ENCODE assay signal across 18 cellular contexts in the genomic region with DNA sequence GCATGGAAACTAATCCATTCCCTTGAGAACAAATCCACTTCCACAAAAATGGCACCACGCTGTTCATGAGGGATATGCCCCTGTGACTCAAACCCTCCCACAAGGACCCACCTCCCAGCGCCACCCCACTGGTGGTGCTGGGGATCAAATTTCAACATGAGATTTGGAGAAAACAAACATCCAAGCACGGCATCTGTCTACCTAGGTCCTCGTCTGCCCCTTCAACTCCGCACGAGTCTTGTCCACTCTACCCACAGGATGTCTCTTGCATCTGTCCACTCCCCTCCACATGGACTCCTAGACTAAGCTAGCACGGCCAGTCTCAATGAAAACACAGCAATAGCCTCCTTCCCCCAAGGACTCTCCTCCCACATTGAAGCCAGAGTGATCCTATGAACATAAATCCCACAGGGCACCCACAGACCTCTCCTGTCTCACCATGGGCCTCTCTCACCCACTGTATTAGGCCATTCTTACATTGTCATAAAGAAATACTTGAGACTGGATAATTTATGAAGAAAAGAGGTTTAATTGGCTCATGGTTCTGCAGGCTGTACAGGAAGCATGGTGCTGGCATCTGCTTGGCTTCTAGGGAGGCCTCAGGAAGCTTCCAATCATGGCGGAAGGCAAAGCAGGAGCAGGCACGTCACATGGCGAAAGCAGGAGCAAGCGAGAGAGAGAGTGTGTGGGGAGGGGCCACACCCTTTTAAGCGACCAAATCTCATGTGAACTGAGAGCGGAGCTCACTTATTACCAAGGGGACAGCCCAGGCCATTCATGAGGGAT.
DNase-seq lines count a peak whose midpoint lies in the region; ATAC-seq and TF ChIP-seq lines count a peak whose summit lies in the region.
"Had no signal": no experiment of that assay in that cellular context is flagged by ENCODE, and none has a peak within 500 bp of the region (broad histone marks: within the 10 kb centered on the region; RNA-seq: fewer than 3 reads in every experiment).

No MANE protein-coding gene starts in this region.

- H3K27ac ChIP-seq in HCT116 (ENCODE audit: low read depth, low read length) (no peak overlapping the region), sigmoid colon (no peak overlapping the region)
- H3K27ac ChIP-seq: C4-2B, Peyer's patch had no signal

- DNase-seq in activated T-cell treated with anti-CD3 and anti-CD28 coated beads, Interleukin-2, amount 50 U/mL, for 24 hours = peak; percentile 14
- DNase-seq in activated T-cell treated with anti-CD3 and anti-CD28 coated beads, Interleukin-2, amount 50 U/mL, for 4 hours = no peak
- no peak for DNase-seq in HCT116 (ENCODE audit: low read depth, low spot score)
- no peak for DNase-seq in activated T-helper 1 cell treated with anti-CD3 and anti-CD28 coated beads, Interleukin-12 subunit alpha, Interleukin-12 subunit beta, Interleukin-2, Interleukin-4 antibody, amounts not matched to agents 30 ng/mL and 10 ng/mL and 1 ng/mL, durations not matched to agents 14 hours and 24 hours and 36 hours (ENCODE audit: low spot score)
- peak; percentile 35 for DNase-seq in sigmoid colon
- DNase-seq in HuH-7 (ENCODE audit: low spot score) = no peak
- DNase-seq: Caco-2, DMS53, H7, MV-4-11, NCI-H1436 treated with DMSO at 0.1 percent for 48 hours, NCI-H2081, NCI-H748 treated with DMSO at 0.1 percent for 48 hours, Right ventricle myocardium superior had no signal

- H3K4me1 ChIP-seq in HCT116 (ENCODE audit: control insufficient read depth in 1 of 2, insufficient read depth in 2 of 2, low read length in 2 of 2) (peaks cover 8 to 13% of the 10 kb centered on the region in 2 experiments), sigmoid colon (no peaks in the 10 kb centered on the region)

- WGBS in sigmoid colon, 2 donors = 95 to 97% methylated on average over 13 of the region's 13 CpGs

- H3K4me3 ChIP-seq in HCT116 (replicated peaks in 1 of 2; ENCODE audit: low read depth in 1 of 2, low read length in 2 of 2) = no peak overlapping the region
- H3K4me3 ChIP-seq in sigmoid colon = no peak overlapping the region
- H3K4me3 ChIP-seq: Peyer's patch had no signal

- H3K9me3 Mint-ChIP-seq in activated T-cell treated with anti-CD3 and anti-CD28 coated beads, Interleukin-2, amount 50 U/mL, for 24 hours = peaks cover 9% of the 10 kb centered on the region
- H3K9me3 Mint-ChIP-seq in activated T-cell treated with anti-CD3 and anti-CD28 coated beads, Interleukin-2, amount 50 U/mL, for 4 hours = peaks cover 5% of the 10 kb centered on the region
- peaks cover 18% of the 10 kb centered on the region for H3K9me3 Mint-ChIP-seq in activated T-helper 1 cell treated with anti-CD3 and anti-CD28 coated beads, Interleukin-12 subunit alpha, Interleukin-12 subunit beta, Interleukin-2, Interleukin-4 antibody, amounts not matched to agents 30 ng/mL and 10 ng/mL and 1 ng/mL, durations not matched to agents 14 hours and 24 hours and 36 hours

- H3K9me3 ChIP-seq in HCT116 (ENCODE audit: control insufficient read depth in 1 of 2, insufficient read depth in 1 of 2, low read depth in 1 of 2, low read length in 2 of 2) (no peaks in the 10 kb centered on the region), sigmoid colon (no peaks in the 10 kb centered on the region)
- H3K9me3 ChIP-seq: Peyer's patch had no signal

- TF ChIP-seq CTCF in HCT116 (IDR thresholded peaks at IDR 0.05 in 2 of 3, conservative IDR thresholded peaks at IDR 0.05 in 1 of 3; ENCODE audit: borderline replicate concordance in 1 of 3, insufficient read depth in 1 of 3, low read depth in 2 of 3, low read length in 2 of 3) (no peak), sigmoid colon (IDR thresholded peaks at IDR 0.05) (no peak)

- no peak overlapping the region for H3K27ac Mint-ChIP-seq in activated T-cell treated with anti-CD3 and anti-CD28 coated beads, Interleukin-2, amount 50 U/mL, for 24 hours
- peak overlapping the region; percentile 3 for H3K27ac Mint-ChIP-seq in activated T-helper 1 cell treated with anti-CD3 and anti-CD28 coated beads, Interleukin-12 subunit alpha, Interleukin-12 subunit beta, Interleukin-2, Interleukin-4 antibody, amounts not matched to agents 30 ng/mL and 10 ng/mL and 1 ng/mL, durations not matched to agents 14 hours and 24 hours and 36 hours

- no peaks in the 10 kb centered on the region for H3K9me2 ChIP-seq in HCT116 (ENCODE audit: insufficient read depth)

- H3K4me2 ChIP-seq in HCT116 (ENCODE audit: low read length) = peak overlapping the region; percentile 58

- no peak for TF ChIP-seq RAD21 in HCT116 (IDR thresholded peaks at IDR 0.05; ENCODE audit: low read depth)

- TF ChIP-seq POLR2A in HCT116 (IDR thresholded peaks at IDR 0.05; ENCODE audit: borderline replicate concordance, extremely low read depth, insufficient read depth, insufficient read length) (no peak), sigmoid colon (IDR thresholded peaks at IDR 0.05) (no peak)

- no peaks in the 10 kb centered on the region for H4K20me1 ChIP-seq in HCT116 (ENCODE audit: insufficient read depth)

- H3K4me1 Mint-ChIP-seq in activated T-cell treated with anti-CD3 and anti-CD28 coated beads, Interleukin-2, amount 50 U/mL, for 24 hours (ENCODE audit: low read depth) = peaks cover 22% of the 10 kb centered on the region
- peaks cover 10% of the 10 kb centered on the region for H3K4me1 Mint-ChIP-seq in activated T-cell treated with anti-CD3 and anti-CD28 coated beads, Interleukin-2, amount 50 U/mL, for 4 hours (ENCODE audit: low read depth)
- H3K4me1 Mint-ChIP-seq in activated T-helper 1 cell treated with anti-CD3 and anti-CD28 coated beads, Interleukin-12 subunit alpha, Interleukin-12 subunit beta, Interleukin-2, Interleukin-4 antibody, amounts not matched to agents 30 ng/mL and 10 ng/mL and 1 ng/mL, durations not matched to agents 14 hours and 24 hours and 36 hours (ENCODE audit: low read depth) = peaks cover 30% of the 10 kb centered on the region

- H3K27me3 ChIP-seq in HCT116 (ENCODE audit: insufficient read depth, low read length) = no peaks in the 10 kb centered on the region
- no peaks in the 10 kb centered on the region for H3K27me3 ChIP-seq in sigmoid colon
- H3K27me3 ChIP-seq: Peyer's patch had no signal

- H2AFZ ChIP-seq in HCT116 (ENCODE audit: low read depth, low read length, poor library complexity, severe bottlenecking) = no peak overlapping the region

- H3K4me3 Mint-ChIP-seq in activated T-cell treated with anti-CD3 and anti-CD28 coated beads, Interleukin-2, amount 50 U/mL, for 24 hours = no peak overlapping the region
- no peak overlapping the region for H3K4me3 Mint-ChIP-seq in activated T-cell treated with anti-CD3 and anti-CD28 coated beads, Interleukin-2, amount 50 U/mL, for 4 hours
- no peak overlapping the region for H3K4me3 Mint-ChIP-seq in activated T-helper 1 cell treated with anti-CD3 and anti-CD28 coated beads, Interleukin-12 subunit alpha, Interleukin-12 subunit beta, Interleukin-2, Interleukin-4 antibody, amounts not matched to agents 30 ng/mL and 10 ng/mL and 1 ng/mL, durations not matched to agents 14 hours and 24 hours and 36 hours

- H3K36me3 ChIP-seq in HCT116 (ENCODE audit: control insufficient read depth in 1 of 2, insufficient read depth in 2 of 2, low read length in 2 of 2) = no peaks in the 10 kb centered on the region
- no peaks in the 10 kb centered on the region for H3K36me3 ChIP-seq in sigmoid colon
- H3K36me3 ChIP-seq: Peyer's patch had no signal

- no peaks in the 10 kb centered on the region for H3K79me2 ChIP-seq in HCT116 (ENCODE audit: insufficient read depth, low read length)

- RAD21 ChIA-PET in HCT116 (lab: Charles Lee; ENCODE audit: low non-redundant PET in 1 of 2, low total read pairs in 2 of 2, uncharacterized antibody in 2 of 2, unreplicated experiment in 2 of 2) = no interaction called here

- no peak for TF ChIP-seq EP300 in sigmoid colon (IDR thresholded peaks at IDR 0.05)

- intact Hi-C loops in HCT116 (cut with micrococcal nuclease) = no loop called here
- intact Hi-C loops in activated T-helper 1 cell treated with anti-CD3 and anti-CD28 coated beads, Interleukin-12 subunit alpha, Interleukin-12 subunit beta, Interleukin-2, Interleukin-4 antibody, amounts not matched to agents 30 ng/mL and 10 ng/mL and 1 ng/mL, durations not matched to agents 14 hours and 24 hours and 36 hours (cut with micrococcal nuclease) = loop anchor here (2.0 kb wide), 1 partner anchor 18 kb away; no protein-coding TSS in a partner anchor
- intact Hi-C loops in sigmoid colon (cut with DNase I) = no loop called here

- no peaks in the 10 kb centered on the region for H3K36me3 Mint-ChIP-seq in activated T-cell treated with anti-CD3 and anti-CD28 coated beads, Interleukin-2, amount 50 U/mL, for 24 hours (ENCODE audit: low read depth)
- H3K36me3 Mint-ChIP-seq in activated T-cell treated with anti-CD3 and anti-CD28 coated beads, Interleukin-2, amount 50 U/mL, for 4 hours (ENCODE audit: insufficient read depth) = no peaks in the 10 kb centered on the region
- peaks cover 10% of the 10 kb centered on the region for H3K36me3 Mint-ChIP-seq in activated T-helper 1 cell treated with anti-CD3 and anti-CD28 coated beads, Interleukin-12 subunit alpha, Interleukin-12 subunit beta, Interleukin-2, Interleukin-4 antibody, amounts not matched to agents 30 ng/mL and 10 ng/mL and 1 ng/mL, durations not matched to agents 14 hours and 24 hours and 36 hours (ENCODE audit: low read depth)

- no peak for ATAC-seq in activated T-cell treated with anti-CD3 and anti-CD28 coated beads, Interleukin-2, amount 50 U/mL, for 4 hours
- ATAC-seq in HCT116 = peak; percentile 17; the same call in 1 of the 2 replicates
- no peak for ATAC-seq in HG02970 (IDR thresholded peaks at IDR 0.05; ENCODE audit: low FRiP score, unreplicated experiment)
- no peak for ATAC-seq in GM21360 (IDR thresholded peaks at IDR 0.05; ENCODE audit: unreplicated experiment)

- no peaks in the 10 kb centered on the region for H3K27me3 Mint-ChIP-seq in activated T-cell treated with anti-CD3 and anti-CD28 coated beads, Interleukin-2, amount 50 U/mL, for 24 hours
- H3K27me3 Mint-ChIP-seq in activated T-cell treated with anti-CD3 and anti-CD28 coated beads, Interleukin-2, amount 50 U/mL, for 4 hours (ENCODE audit: low read depth) = no peaks in the 10 kb centered on the region
- no peaks in the 10 kb centered on the region for H3K27me3 Mint-ChIP-seq in activated T-helper 1 cell treated with anti-CD3 and anti-CD28 coated beads, Interleukin-12 subunit alpha, Interleukin-12 subunit beta, Interleukin-2, Interleukin-4 antibody, amounts not matched to agents 30 ng/mL and 10 ng/mL and 1 ng/mL, durations not matched to agents 14 hours and 24 hours and 36 hours (ENCODE audit: insufficient read depth)

- CTCF ChIA-PET in HCT116 (lab: Charles Lee) = no interaction called here

- BruUV-seq in HCT116 (replicated peaks; lab: Mats Ljungman, UMichigan) = no TSS peak

- H3K9ac ChIP-seq in HCT116 (ENCODE audit: low read length) = no peak overlapping the region

- POLR2A ChIA-PET in HCT116 (lab: Charles Lee) = no interaction called here

Comparison
In these comparisons a context has a peak if more than half of its experiments do, and no peak if none do; other contexts are left out.
1. DNase-seq: peak in activated T-cell treated with anti-CD3 and anti-CD28 coated beads, Interleukin-2, amount 50 U/mL, for 24 hours (single experiment) and sigmoid colon (single experiment); none in activated T-cell treated with anti-CD3 and anti-CD28 coated beads, Interleukin-2, amount 50 U/mL, for 4 hours (single experiment), HCT116 (single experiment), activated T-helper 1 cell treated with anti-CD3 and anti-CD28 coated beads, Interleukin-12 subunit alpha, Interleukin-12 subunit beta, Interleukin-2, Interleukin-4 antibody, amounts not matched to agents 30 ng/mL and 10 ng/mL and 1 ng/mL, durations not matched to agents 14 hours and 24 hours and 36 hours (single experiment) and HuH-7 (single experiment).